1 cellular context compared by ENCODE assay signal in genomic region chr1:63794927-63795326, GRCh38.
A peak's percentile ranks its signal among the peaks of the same experiment; 100 is the strongest.
TF ChIP-seq lines count a peak whose summit lies in the region.

No MANE protein-coding gene starts in this region.

TF ChIP-seq in HEK293, 187 proteins besides CTCF, POLR2A, EP300 and RAD21 (continued from another document):
- TF ChIP-seq TSHZ1 (tag by site-specific recombination; IDR thresholded peaks at IDR 0.05; ENCODE audit: borderline replicate concordance), result no peak
- TF ChIP-seq KLF16 (tag by site-specific recombination; IDR thresholded peaks at IDR 0.05), result no peak
- no peak for TF ChIP-seq PRDM1 (tag by site-specific recombination; IDR thresholded peaks at IDR 0.05)
- peak; percentile 77 for TF ChIP-seq ZNF600 (tag by site-specific recombination; IDR thresholded peaks at IDR 0.05)
- TF ChIP-seq ZNF677 (tag by site-specific recombination; IDR thresholded peaks at IDR 0.05), result no peak
- no peak for TF ChIP-seq ZNF37A (tag by site-specific recombination; IDR thresholded peaks at IDR 0.05)
- no peak for TF ChIP-seq ZNF2 (tag by site-specific recombination; IDR thresholded peaks at IDR 0.05)
- TF ChIP-seq YY1 (tag by site-specific recombination; IDR thresholded peaks at IDR 0.05), result no peak
- TF ChIP-seq ZNF394 (tag by site-specific recombination; IDR thresholded peaks at IDR 0.05; ENCODE audit: borderline replicate concordance), result no peak
- peak; percentile 64; the same call in 1 of the 2 replicates for TF ChIP-seq WT1 (tag by site-specific recombination; IDR thresholded peaks at IDR 0.05)
- TF ChIP-seq, protein P1, sequence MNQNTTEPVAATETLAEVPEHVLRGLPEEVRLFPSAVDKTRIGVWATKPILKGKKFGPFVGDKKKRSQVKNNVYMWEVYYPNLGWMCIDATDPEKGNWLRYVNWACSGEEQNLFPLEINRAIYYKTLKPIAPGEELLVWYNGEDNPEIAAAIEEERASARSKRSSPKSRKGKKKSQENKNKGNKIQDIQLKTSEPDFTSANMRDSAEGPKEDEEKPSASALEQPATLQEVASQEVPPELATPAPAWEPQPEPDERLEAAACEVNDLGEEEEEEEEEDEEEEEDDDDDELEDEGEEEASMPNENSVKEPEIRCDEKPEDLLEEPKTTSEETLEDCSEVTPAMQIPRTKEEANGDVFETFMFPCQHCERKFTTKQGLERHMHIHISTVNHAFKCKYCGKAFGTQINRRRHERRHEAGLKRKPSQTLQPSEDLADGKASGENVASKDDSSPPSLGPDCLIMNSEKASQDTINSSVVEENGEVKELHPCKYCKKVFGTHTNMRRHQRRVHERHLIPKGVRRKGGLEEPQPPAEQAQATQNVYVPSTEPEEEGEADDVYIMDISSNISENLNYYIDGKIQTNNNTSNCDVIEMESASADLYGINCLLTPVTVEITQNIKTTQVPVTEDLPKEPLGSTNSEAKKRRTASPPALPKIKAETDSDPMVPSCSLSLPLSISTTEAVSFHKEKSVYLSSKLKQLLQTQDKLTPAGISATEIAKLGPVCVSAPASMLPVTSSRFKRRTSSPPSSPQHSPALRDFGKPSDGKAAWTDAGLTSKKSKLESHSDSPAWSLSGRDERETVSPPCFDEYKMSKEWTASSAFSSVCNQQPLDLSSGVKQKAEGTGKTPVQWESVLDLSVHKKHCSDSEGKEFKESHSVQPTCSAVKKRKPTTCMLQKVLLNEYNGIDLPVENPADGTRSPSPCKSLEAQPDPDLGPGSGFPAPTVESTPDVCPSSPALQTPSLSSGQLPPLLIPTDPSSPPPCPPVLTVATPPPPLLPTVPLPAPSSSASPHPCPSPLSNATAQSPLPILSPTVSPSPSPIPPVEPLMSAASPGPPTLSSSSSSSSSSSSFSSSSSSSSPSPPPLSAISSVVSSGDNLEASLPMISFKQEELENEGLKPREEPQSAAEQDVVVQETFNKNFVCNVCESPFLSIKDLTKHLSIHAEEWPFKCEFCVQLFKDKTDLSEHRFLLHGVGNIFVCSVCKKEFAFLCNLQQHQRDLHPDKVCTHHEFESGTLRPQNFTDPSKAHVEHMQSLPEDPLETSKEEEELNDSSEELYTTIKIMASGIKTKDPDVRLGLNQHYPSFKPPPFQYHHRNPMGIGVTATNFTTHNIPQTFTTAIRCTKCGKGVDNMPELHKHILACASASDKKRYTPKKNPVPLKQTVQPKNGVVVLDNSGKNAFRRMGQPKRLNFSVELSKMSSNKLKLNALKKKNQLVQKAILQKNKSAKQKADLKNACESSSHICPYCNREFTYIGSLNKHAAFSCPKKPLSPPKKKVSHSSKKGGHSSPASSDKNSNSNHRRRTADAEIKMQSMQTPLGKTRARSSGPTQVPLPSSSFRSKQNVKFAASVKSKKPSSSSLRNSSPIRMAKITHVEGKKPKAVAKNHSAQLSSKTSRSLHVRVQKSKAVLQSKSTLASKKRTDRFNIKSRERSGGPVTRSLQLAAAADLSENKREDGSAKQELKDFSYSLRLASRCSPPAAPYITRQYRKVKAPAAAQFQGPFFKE (tag by site-specific recombination; IDR thresholded peaks at IDR 0.05; ENCODE audit: borderline replicate concordance), result no peak
- no peak for TF ChIP-seq ZNF548 (tag by site-specific recombination; IDR thresholded peaks at IDR 0.05)
- no peak for TF ChIP-seq ZNF391 (tag by site-specific recombination; IDR thresholded peaks at IDR 0.05; ENCODE audit: borderline replicate concordance, low read depth)
- TF ChIP-seq REST (tag by site-specific recombination; IDR thresholded peaks at IDR 0.05), result no peak
- TF ChIP-seq ZNF549 (tag by site-specific recombination; IDR thresholded peaks at IDR 0.05), result no peak
- TF ChIP-seq ZNF48 (tag by site-specific recombination; IDR thresholded peaks at IDR 0.05), result no peak
- TF ChIP-seq, protein P2, sequence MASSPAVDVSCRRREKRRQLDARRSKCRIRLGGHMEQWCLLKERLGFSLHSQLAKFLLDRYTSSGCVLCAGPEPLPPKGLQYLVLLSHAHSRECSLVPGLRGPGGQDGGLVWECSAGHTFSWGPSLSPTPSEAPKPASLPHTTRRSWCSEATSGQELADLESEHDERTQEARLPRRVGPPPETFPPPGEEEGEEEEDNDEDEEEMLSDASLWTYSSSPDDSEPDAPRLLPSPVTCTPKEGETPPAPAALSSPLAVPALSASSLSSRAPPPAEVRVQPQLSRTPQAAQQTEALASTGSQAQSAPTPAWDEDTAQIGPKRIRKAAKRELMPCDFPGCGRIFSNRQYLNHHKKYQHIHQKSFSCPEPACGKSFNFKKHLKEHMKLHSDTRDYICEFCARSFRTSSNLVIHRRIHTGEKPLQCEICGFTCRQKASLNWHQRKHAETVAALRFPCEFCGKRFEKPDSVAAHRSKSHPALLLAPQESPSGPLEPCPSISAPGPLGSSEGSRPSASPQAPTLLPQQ (tag by site-specific recombination; IDR thresholded peaks at IDR 0.05), result peak; percentile 55; the same call in 1 of the 2 replicates
- no peak for TF ChIP-seq BCL11A (tag by site-specific recombination; IDR thresholded peaks at IDR 0.05; ENCODE audit: low read depth)
- TF ChIP-seq ZNF114 (tag by site-specific recombination; IDR thresholded peaks at IDR 0.05), result no peak
- TF ChIP-seq HIC1 (tag by site-specific recombination; IDR thresholded peaks at IDR 0.05), result no peak
- TF ChIP-seq GFI1B (tag by site-specific recombination; IDR thresholded peaks at IDR 0.05), result no peak
- peak; percentile 80 for TF ChIP-seq ZNF341 (tag by site-specific recombination; IDR thresholded peaks at IDR 0.05; ENCODE audit: low read depth)
- peak; percentile 55; the same call in 1 of the 2 replicates for TF ChIP-seq GLI4 (tag by site-specific recombination; IDR thresholded peaks at IDR 0.05)
- TF ChIP-seq KLF7 (tag by site-specific recombination; IDR thresholded peaks at IDR 0.05; ENCODE audit: borderline replicate concordance), result no peak
- TF ChIP-seq ZNF501 (tag by site-specific recombination; IDR thresholded peaks at IDR 0.05), result no peak
- TF ChIP-seq ZFP69B (tag by site-specific recombination; IDR thresholded peaks at IDR 0.05), result peak; percentile 68; the same call in 1 of the 2 replicates
- no peak for TF ChIP-seq ZSCAN23 (tag by site-specific recombination; IDR thresholded peaks at IDR 0.05)
- TF ChIP-seq ZNF530 (tag by site-specific recombination; IDR thresholded peaks at IDR 0.05; ENCODE audit: low read depth), result no peak
- TF ChIP-seq ZSCAN30 (tag by site-specific recombination; IDR thresholded peaks at IDR 0.05), result no peak
- no peak for TF ChIP-seq KLF8 (tag by site-specific recombination; IDR thresholded peaks at IDR 0.05)
- no peak for TF ChIP-seq ZFHX2 (tag by site-specific recombination; conservative IDR thresholded peaks at IDR 0.05)
- TF ChIP-seq ZSCAN16 (tag by site-specific recombination; IDR thresholded peaks at IDR 0.05), result peak; percentile 94
- TF ChIP-seq ZNF777 (tag by site-specific recombination; IDR thresholded peaks at IDR 0.05; ENCODE audit: borderline replicate concordance), result no peak
TF ChIP-seq in HEK293: peak in this region for 10.
